Comparison of ENCODE assay signal across 10 cellular contexts in genomic region chr9:136403538-136403914, GRCh38. TPM values are rescaled to one million over a fixed set of nuclear protein-coding genes. Genes with fewer than 3 reads are reported as not detected.
DNase-seq lines count a peak whose midpoint lies in the region; ATAC-seq and TF ChIP-seq lines count a peak whose summit lies in the region.
"Had no signal": no experiment of that assay in that cellular context is flagged by ENCODE, and none has a peak within 500 bp of the region (broad histone marks: within the 10 kb centered on the region; RNA-seq: fewer than 3 reads in every experiment).

No MANE protein-coding gene starts in this region.

- H3K9me3 ChIP-seq in ovary (no peaks in the 10 kb centered on the region), uterus (no peaks in the 10 kb centered on the region)

- H3K4me1 Mint-ChIP-seq in activated T-cell treated with anti-CD3 and anti-CD28 coated beads, Interleukin-2, amount 50 U/mL, for 4 hours (ENCODE audit: low read depth): peaks cover 62% of the 10 kb centered on the region

- ATAC-seq in activated T-cell treated with anti-CD3 and anti-CD28 coated beads, Interleukin-2, amount 50 U/mL, for 4 hours: peak; percentile 67 to 69

- no peak for TF ChIP-seq EP300 in ovary (IDR thresholded peaks at IDR 0.05)

- TF ChIP-seq CTCF in GM06990 (IDR thresholded peaks at IDR 0.05; ENCODE audit: insufficient read depth, low read length, poor library complexity, severe bottlenecking): no peak
- TF ChIP-seq CTCF in ovary (IDR thresholded peaks at IDR 0.05): no peak
- TF ChIP-seq CTCF in uterus (IDR thresholded peaks at IDR 0.05): no peak

- H3K9me3 Mint-ChIP-seq in activated T-cell treated with anti-CD3 and anti-CD28 coated beads, Interleukin-2, amount 50 U/mL, for 4 hours: no peaks in the 10 kb centered on the region
- H3K9me3 Mint-ChIP-seq: H9 had no signal

- peak; percentile 53 for DNase-seq in GM06990 (ENCODE audit: extremely low read depth, insufficient read length)
- DNase-seq in NAMALWA (ENCODE audit: low spot score): peak; percentile 24
- DNase-seq in activated T-cell treated with anti-CD3 and anti-CD28 coated beads, Interleukin-2, amount 50 U/mL, for 4 hours: peak; percentile 72
- peak; percentile 43 to 45 for DNase-seq in stimulated activated CD4-positive, alpha-beta T cell treated with anti-CD3 and anti-CD28 coated beads, Interleukin-1b, Interleukin-23, amount 100 ng/mL, for 1 hour (ENCODE audit: low read depth in 2 of 2)
- DNase-seq in NCI-H510A (lab: John Stamatoyannopoulos, UW): no peak
- no peak for DNase-seq in ovary
- no peak for DNase-seq in NCI-H510A treated with DMSO at 0.1 percent for 48 hours (lab: John Stamatoyannopoulos, UW)
- no peak for DNase-seq in uterus
- DNase-seq: H9 had no signal

- H3K4me3 ChIP-seq in GM06990 (replicated peaks; ENCODE audit: low read depth, low read length) (peak overlapping the region; percentile 11; the same call in 1 of the 2 replicates), ovary (no peak overlapping the region), uterus (no peak overlapping the region)

- intact Hi-C loops in ovary (cut with DNase I): loop anchor here in 1 of 4 donors (5.0 kb wide), 1 partner anchor 91 kb away; no protein-coding TSS in a partner anchor
- intact Hi-C loops in uterus (cut with DNase I; ENCODE audit: low total_unique reads): no loop called here

- H3K4me1 ChIP-seq in ovary (ENCODE audit: insufficient read depth) (peaks cover 13% of the 10 kb centered on the region), uterus (peaks cover 4 to 7% of the 10 kb centered on the region in 2 donors)

- TF ChIP-seq POLR2A in ovary (IDR thresholded peaks at IDR 0.05) (no peak), uterus (IDR thresholded peaks at IDR 0.05) (no peak)

- H3K27ac ChIP-seq in ovary (no peak overlapping the region), uterus (no peak overlapping the region)
- H3K27ac ChIP-seq: C4-2B had no signal

- peak overlapping the region; percentile 68 for H3K4me3 Mint-ChIP-seq in activated T-cell treated with anti-CD3 and anti-CD28 coated beads, Interleukin-2, amount 50 U/mL, for 4 hours
- H3K4me3 Mint-ChIP-seq: H9 had no signal

- H3K36me3 Mint-ChIP-seq in activated T-cell treated with anti-CD3 and anti-CD28 coated beads, Interleukin-2, amount 50 U/mL, for 4 hours (ENCODE audit: insufficient read depth): peaks cover 20% of the 10 kb centered on the region

- 85 to 89% (median 87%) methylated on average over 5 of the region's 5 CpGs for WGBS in ovary, 3 donors

- H3K27me3 ChIP-seq in GM06990 (replicated peaks; ENCODE audit: control insufficient read depth, insufficient read depth, low read length) (no peaks in the 10 kb centered on the region), ovary (no peaks in the 10 kb centered on the region), uterus (no peaks in the 10 kb centered on the region)

- no peaks in the 10 kb centered on the region for H3K27me3 Mint-ChIP-seq in activated T-cell treated with anti-CD3 and anti-CD28 coated beads, Interleukin-2, amount 50 U/mL, for 4 hours (ENCODE audit: low read depth)

- peaks cover 18% of the 10 kb centered on the region for H3K36me3 ChIP-seq in GM06990 (ENCODE audit: control insufficient read depth, insufficient read depth, low read length)
- no peaks in the 10 kb centered on the region for H3K36me3 ChIP-seq in ovary
- H3K36me3 ChIP-seq in uterus: no peaks in the 10 kb centered on the region

RNA-seq across cellular contexts. Expression of gene SNAPC4, which starts 3.6 kb away (rescaled TPM):
- total RNA-seq in activated T-cell treated with anti-CD3 and anti-CD28 coated beads, Interleukin-2, amount 50 U/mL, for 4 hours: 10 to 100 TPM; 43.7 to 48.0 (median 44.5) TPM
- total RNA-seq in ovary (1 to 10 TPM; 5.4 to 9.6 (median 8.9) TPM), uterus (10 to 100 TPM in 2 of 4 donors, 1 to 10 TPM in 1, under 1 TPM in 1; 0.51 to 12.5 (median 7.7) TPM)
- polyA plus RNA-seq in ovary: 1 to 10 TPM; 3.7 to 7.3 TPM

RNA-seq across cellular contexts. Expression of gene ENTR1, which starts 6.9 kb away (rescaled TPM):
- total RNA-seq in activated T-cell treated with anti-CD3 and anti-CD28 coated beads, Interleukin-2, amount 50 U/mL, for 4 hours: 10 to 100 TPM; 52.8 to 65.0 (median 59.9) TPM
- 10 to 100 TPM; 21.3 to 52.5 (median 28.9) TPM for total RNA-seq in ovary
- polyA plus RNA-seq in ovary: 10 to 100 TPM; 19.3 to 24.5 TPM
- 10 to 100 TPM; 19.5 to 44.0 (median 21.2) TPM for total RNA-seq in uterus

RNA-seq across cellular contexts. Expression of gene PMPCA, which starts 6.9 kb away (rescaled TPM):
- 10 to 100 TPM; 85.8 to 95.5 (median 94.7) TPM for total RNA-seq in activated T-cell treated with anti-CD3 and anti-CD28 coated beads, Interleukin-2, amount 50 U/mL, for 4 hours
- total RNA-seq in ovary (10 to 100 TPM; 18.7 to 46.0 (median 40.1) TPM), uterus (10 to 100 TPM in 3 of 4 donors, under 1 TPM in 1; 0.77 to 39.0 (median 29.5) TPM)
- 10 to 100 TPM; 39.6 to 82.4 TPM for polyA plus RNA-seq in ovary

RNA-seq across cellular contexts. Expression of gene CARD9, which starts 30.1 kb away (rescaled TPM):
- 1 to 10 TPM; 1.4 to 3.4 (median 2.4) TPM for total RNA-seq in activated T-cell treated with anti-CD3 and anti-CD28 coated beads, Interleukin-2, amount 50 U/mL, for 4 hours
- total RNA-seq in ovary (1 to 10 TPM in 4 of 7 donors, under 1 TPM in 3; 0.48 to 3.5 (median 1.3) TPM), uterus (10 to 100 TPM in 1 of 4 donors, 1 to 10 TPM in 2, under 1 TPM in 1; under 0.01 to 10.6 (median 2.5) TPM)
- under 1 TPM in 1 of 2 donors, not detected in 1; 0.61 TPM for polyA plus RNA-seq in ovary

RNA-seq across cellular contexts. Expression of gene INPP5E, which starts 36.1 kb away (rescaled TPM):
- 10 to 100 TPM; 20.7 to 25.2 (median 22.5) TPM for total RNA-seq in activated T-cell treated with anti-CD3 and anti-CD28 coated beads, Interleukin-2, amount 50 U/mL, for 4 hours
- total RNA-seq in ovary (10 to 100 TPM; 11.0 to 18.5 (median 15.4) TPM), uterus (10 to 100 TPM in 2 of 4 donors, 1 to 10 TPM in 2; 6.7 to 19.7 (median 11.2) TPM)
- 1 to 10 TPM; 3.4 to 9.7 TPM for polyA plus RNA-seq in ovary

Comparison
In these comparisons a context has a peak if more than half of its experiments do, and no peak if none do; other contexts are left out.
1. DNase-seq: peak in GM06990 (single experiment), NAMALWA (single experiment), activated T-cell treated with anti-CD3 and anti-CD28 coated beads, Interleukin-2, amount 50 U/mL, for 4 hours (single experiment) and stimulated activated CD4-positive, alpha-beta T cell treated with anti-CD3 and anti-CD28 coated beads, Interleukin-1b, Interleukin-23, amount 100 ng/mL, for 1 hour (2 of 2); none in NCI-H510A (single experiment), ovary (0 of 5), NCI-H510A treated with DMSO at 0.1 percent for 48 hours (single experiment) and uterus (0 of 2).